In the genomic region with DNA sequence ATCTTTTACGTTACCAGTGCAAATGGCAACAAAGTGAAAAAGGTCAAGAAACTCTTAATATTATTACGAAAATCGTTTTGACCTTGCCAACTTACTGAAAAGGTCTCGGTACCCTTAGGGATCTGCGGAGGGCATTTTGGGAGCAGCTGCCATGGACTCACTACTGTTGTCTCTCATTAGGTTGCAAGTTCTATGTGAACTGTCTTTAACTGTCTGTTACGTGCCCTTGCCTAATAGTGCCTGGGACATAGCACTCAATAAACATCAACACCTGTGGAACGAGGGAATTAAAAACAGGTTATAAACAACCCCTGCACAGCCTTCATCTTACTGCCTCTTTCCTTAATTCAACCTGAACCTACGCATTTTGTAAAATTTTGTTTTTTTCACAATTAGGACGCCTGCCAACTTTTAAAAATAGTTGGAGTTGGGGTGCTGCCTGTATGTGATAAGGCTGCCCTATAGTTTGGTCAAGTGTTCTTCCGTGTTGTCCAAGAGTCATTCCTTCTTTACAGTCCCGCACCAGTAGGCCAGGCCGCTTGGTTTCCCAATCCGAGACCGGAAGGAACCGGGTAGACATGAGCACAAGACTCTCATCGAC, we compare ENCODE assay signal across 2 cellular contexts.
TF ChIP-seq lines count a peak whose summit lies in the region.

No MANE protein-coding gene starts in this region.

TF ChIP-seq in K562, 482 proteins besides CTCF, POLR2A, EP300 and RAD21 (continued from another document and continues in another):
- peak; percentile 8; the same call in 1 of the 2 replicates for TF ChIP-seq ZNF175 (CRISPR knock-in tag; IDR thresholded peaks at IDR 0.05; ENCODE audit: low read depth)
- TF ChIP-seq GATA2 (CRISPR knock-in tag; IDR thresholded peaks at IDR 0.05), result peak; percentile 6; the same call in 1 of the 2 replicates
- no peak for TF ChIP-seq ZNF707 (CRISPR knock-in tag; conservative IDR thresholded peaks at IDR 0.05)
- TF ChIP-seq MAZ (CRISPR knock-in tag; conservative IDR thresholded peaks at IDR 0.05 in 1 of 2, IDR thresholded peaks at IDR 0.05 in 1 of 2), result no peak
- TF ChIP-seq, protein P1, sequence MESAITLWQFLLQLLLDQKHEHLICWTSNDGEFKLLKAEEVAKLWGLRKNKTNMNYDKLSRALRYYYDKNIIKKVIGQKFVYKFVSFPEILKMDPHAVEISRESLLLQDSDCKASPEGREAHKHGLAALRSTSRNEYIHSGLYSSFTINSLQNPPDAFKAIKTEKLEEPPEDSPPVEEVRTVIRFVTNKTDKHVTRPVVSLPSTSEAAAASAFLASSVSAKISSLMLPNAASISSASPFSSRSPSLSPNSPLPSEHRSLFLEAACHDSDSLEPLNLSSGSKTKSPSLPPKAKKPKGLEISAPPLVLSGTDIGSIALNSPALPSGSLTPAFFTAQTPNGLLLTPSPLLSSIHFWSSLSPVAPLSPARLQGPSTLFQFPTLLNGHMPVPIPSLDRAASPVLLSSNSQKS (CRISPR knock-in tag; IDR thresholded peaks at IDR 0.05), result 0 out of 2 replicates have a peak, but pooled peaks have one; percentile 54
- no peak for TF ChIP-seq ZNF785 (CRISPR knock-in tag; IDR thresholded peaks at IDR 0.05)
- no peak for TF ChIP-seq CREBBP (IDR thresholded peaks at IDR 0.05; ENCODE audit: low read depth, low read length)
- TF ChIP-seq ZNF408 (CRISPR knock-in tag; IDR thresholded peaks at IDR 0.05; ENCODE audit: low read depth), result no peak
- TF ChIP-seq SMARCE1 (IDR thresholded peaks at IDR 0.05), result no peak; the same call in 1 of the 2 replicates
- peak; percentile 63; the same call in 1 of the 2 replicates for TF ChIP-seq PHF8 (IDR thresholded peaks at IDR 0.05; ENCODE audit: borderline replicate concordance, low read length)
- 0 out of 2 replicates have a peak, but pooled peaks have one; percentile 48 for TF ChIP-seq ELF4 (CRISPR knock-in tag; IDR thresholded peaks at IDR 0.05)
- TF ChIP-seq, protein P2, sequence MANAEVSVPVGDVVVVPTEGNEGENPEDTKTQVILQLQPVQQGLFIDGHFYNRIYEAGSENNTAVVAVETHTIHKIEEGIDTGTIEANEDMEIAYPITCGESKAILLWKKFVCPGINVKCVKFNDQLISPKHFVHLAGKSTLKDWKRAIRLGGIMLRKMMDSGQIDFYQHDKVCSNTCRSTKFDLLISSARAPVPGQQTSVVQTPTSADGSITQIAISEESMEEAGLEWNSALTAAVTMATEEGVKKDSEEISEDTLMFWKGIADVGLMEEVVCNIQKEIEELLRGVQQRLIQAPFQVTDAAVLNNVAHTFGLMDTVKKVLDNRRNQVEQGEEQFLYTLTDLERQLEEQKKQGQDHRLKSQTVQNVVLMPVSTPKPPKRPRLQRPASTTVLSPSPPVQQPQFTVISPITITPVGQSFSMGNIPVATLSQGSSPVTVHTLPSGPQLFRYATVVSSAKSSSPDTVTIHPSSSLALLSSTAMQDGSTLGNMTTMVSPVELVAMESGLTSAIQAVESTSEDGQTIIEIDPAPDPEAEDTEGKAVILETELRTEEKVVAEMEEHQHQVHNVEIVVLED (CRISPR knock-in tag; IDR thresholded peaks at IDR 0.05), result no peak
- no peak for TF ChIP-seq CBX1 (IDR thresholded peaks at IDR 0.05; ENCODE audit: low read depth)
- TF ChIP-seq, protein P3, sequence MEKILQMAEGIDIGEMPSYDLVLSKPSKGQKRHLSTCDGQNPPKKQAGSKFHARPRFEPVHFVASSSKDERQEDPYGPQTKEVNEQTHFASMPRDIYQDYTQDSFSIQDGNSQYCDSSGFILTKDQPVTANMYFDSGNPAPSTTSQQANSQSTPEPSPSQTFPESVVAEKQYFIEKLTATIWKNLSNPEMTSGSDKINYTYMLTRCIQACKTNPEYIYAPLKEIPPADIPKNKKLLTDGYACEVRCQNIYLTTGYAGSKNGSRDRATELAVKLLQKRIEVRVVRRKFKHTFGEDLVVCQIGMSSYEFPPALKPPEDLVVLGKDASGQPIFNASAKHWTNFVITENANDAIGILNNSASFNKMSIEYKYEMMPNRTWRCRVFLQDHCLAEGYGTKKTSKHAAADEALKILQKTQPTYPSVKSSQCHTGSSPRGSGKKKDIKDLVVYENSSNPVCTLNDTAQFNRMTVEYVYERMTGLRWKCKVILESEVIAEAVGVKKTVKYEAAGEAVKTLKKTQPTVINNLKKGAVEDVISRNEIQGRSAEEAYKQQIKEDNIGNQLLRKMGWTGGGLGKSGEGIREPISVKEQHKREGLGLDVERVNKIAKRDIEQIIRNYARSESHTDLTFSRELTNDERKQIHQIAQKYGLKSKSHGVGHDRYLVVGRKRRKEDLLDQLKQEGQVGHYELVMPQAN (IDR thresholded peaks at IDR 0.05; ENCODE audit: borderline replicate concordance), result no peak
- TF ChIP-seq, protein P4, sequence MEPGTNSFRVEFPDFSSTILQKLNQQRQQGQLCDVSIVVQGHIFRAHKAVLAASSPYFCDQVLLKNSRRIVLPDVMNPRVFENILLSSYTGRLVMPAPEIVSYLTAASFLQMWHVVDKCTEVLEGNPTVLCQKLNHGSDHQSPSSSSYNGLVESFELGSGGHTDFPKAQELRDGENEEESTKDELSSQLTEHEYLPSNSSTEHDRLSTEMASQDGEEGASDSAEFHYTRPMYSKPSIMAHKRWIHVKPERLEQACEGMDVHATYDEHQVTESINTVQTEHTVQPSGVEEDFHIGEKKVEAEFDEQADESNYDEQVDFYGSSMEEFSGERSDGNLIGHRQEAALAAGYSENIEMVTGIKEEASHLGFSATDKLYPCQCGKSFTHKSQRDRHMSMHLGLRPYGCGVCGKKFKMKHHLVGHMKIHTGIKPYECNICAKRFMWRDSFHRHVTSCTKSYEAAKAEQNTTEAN (CRISPR knock-in tag; IDR thresholded peaks at IDR 0.05), result 0 out of 2 replicates have a peak, but pooled peaks have one; percentile 18
- TF ChIP-seq, protein P5, sequence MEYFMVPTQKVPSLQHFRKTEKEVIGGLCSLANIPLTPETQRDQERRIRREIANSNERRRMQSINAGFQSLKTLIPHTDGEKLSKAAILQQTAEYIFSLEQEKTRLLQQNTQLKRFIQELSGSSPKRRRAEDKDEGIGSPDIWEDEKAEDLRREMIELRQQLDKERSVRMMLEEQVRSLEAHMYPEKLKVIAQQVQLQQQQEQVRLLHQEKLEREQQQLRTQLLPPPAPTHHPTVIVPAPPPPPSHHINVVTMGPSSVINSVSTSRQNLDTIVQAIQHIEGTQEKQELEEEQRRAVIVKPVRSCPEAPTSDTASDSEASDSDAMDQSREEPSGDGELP (CRISPR knock-in tag; IDR thresholded peaks at IDR 0.05; ENCODE audit: borderline replicate concordance), result no peak
- TF ChIP-seq ZNF75A (CRISPR knock-in tag; IDR thresholded peaks at IDR 0.05), result no peak
- no peak for TF ChIP-seq HNRNPK (IDR thresholded peaks at IDR 0.05; ENCODE audit: low read depth, low read length, poor library complexity, severe bottlenecking)

TF ChIP-seq in HepG2, 621 proteins besides CTCF, POLR2A, EP300 and RAD21 (continued from another document and continues in another):
- TF ChIP-seq, protein P6, sequence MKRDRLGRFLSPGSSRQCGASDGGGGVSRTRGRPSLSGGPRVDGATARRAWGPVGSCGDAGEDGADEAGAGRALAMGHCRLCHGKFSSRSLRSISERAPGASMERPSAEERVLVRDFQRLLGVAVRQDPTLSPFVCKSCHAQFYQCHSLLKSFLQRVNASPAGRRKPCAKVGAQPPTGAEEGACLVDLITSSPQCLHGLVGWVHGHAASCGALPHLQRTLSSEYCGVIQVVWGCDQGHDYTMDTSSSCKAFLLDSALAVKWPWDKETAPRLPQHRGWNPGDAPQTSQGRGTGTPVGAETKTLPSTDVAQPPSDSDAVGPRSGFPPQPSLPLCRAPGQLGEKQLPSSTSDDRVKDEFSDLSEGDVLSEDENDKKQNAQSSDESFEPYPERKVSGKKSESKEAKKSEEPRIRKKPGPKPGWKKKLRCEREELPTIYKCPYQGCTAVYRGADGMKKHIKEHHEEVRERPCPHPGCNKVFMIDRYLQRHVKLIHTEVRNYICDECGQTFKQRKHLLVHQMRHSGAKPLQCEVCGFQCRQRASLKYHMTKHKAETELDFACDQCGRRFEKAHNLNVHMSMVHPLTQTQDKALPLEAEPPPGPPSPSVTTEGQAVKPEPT (CRISPR knock-in tag; IDR thresholded peaks at IDR 0.05; ENCODE audit: low read depth), result peak; percentile 66; the same call in 1 of the 2 replicates
- TF ChIP-seq ZNF251 (CRISPR knock-in tag; IDR thresholded peaks at IDR 0.05) (no peak), ZNF33B (CRISPR knock-in tag; IDR thresholded peaks at IDR 0.05) (0 out of 2 replicates have a peak, but pooled peaks have one; percentile 37), TCF7L2 (IDR thresholded peaks at IDR 0.05; ENCODE audit: low read depth, low read length) (no peak), GLI4 (CRISPR knock-in tag; IDR thresholded peaks at IDR 0.05; ENCODE audit: borderline replicate concordance) (no peak), PHF8 (CRISPR knock-in tag; IDR thresholded peaks at IDR 0.05) (no peak)
- TF ChIP-seq, protein P7, sequence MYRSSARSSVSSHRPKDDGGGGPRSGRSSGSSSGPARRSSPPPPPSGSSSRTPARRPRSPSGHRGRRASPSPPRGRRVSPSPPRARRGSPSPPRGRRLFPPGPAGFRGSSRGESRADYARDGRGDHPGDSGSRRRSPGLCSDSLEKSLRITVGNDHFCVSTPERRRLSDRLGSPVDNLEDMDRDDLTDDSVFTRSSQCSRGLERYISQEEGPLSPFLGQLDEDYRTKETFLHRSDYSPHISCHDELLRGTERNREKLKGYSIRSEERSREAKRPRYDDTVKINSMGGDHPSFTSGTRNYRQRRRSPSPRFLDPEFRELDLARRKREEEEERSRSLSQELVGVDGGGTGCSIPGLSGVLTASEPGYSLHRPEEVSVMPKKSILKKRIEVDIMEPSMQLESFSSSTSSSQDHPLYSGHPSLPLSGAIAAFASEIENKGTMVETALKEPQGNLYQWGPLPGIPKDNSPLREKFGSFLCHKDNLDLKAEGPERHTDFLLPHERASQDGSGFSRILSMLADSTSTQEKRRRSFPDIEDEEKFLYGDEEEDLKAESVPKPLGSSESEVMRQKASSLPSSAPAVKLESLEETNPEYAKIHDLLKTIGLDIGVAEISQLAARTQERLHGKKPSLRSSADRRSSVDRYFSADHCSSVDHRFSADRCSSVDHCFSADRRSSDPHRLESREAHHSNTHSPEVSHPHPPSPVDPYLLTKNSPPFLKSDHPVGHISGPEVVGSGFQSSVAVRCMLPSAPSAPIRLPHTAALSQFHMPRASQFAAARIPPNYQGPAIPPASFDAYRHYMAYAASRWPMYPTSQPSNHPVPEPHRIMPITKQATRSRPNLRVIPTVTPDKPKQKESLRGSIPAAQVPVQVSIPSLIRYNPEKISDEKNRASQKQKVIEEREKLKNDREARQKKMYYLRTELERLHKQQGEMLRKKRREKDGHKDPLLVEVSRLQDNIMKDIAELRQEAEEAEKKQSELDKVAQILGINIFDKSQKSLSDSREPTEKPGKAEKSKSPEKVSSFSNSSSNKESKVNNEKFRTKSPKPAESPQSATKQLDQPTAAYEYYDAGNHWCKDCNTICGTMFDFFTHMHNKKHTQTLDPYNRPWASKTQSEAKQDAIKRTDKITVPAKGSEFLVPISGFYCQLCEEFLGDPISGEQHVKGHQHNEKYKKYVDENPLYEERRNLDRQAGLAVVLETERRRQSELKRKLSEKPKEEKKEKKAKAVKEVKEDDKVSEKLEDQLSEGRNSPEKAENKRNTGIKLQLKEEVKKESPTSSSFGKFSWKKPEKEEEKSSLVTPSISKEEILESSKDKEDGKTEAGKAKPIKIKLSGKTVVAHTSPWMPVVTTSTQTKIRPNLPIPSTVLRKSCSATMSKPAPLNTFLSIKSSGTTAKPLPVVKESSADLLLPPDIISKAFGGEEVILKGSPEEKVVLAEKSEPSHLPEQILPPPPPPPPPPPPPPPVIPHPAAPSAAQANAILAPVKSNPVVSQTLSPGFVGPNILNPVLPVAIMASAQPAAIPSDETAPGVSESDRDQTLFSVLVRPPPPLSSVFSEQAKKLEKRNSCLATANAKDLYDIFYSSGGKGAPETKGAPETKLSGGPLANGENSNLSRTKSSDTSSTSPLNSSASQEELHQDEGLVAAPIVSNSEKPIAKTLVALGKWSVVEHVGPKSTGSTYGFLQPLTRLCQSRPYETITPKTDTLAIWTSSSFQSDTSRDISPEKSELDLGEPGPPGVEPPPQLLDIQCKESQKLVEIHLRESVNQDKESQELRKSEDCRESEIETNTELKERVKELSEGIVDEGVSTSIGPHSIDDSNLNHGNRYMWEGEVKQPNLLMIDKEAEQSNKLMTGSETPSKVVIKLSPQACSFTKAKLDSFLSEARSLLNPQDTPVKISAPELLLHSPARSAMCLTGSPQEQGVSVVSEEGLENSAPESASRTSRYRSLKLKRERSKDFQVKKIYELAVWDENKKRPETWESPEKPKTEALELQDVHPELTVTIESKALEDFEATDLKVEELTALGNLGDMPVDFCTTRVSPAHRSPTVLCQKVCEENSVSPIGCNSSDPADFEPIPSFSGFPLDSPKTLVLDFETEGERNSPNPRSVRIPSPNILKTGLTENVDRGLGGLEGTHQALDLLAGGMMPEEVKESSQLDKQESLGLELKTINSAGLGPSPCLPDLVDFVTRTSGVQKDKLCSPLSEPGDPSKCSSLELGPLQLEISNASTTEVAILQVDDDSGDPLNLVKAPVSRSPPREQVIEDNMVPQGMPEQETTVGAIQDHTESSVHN (CRISPR knock-in tag; IDR thresholded peaks at IDR 0.05), result no peak
- TF ChIP-seq, protein P8, sequence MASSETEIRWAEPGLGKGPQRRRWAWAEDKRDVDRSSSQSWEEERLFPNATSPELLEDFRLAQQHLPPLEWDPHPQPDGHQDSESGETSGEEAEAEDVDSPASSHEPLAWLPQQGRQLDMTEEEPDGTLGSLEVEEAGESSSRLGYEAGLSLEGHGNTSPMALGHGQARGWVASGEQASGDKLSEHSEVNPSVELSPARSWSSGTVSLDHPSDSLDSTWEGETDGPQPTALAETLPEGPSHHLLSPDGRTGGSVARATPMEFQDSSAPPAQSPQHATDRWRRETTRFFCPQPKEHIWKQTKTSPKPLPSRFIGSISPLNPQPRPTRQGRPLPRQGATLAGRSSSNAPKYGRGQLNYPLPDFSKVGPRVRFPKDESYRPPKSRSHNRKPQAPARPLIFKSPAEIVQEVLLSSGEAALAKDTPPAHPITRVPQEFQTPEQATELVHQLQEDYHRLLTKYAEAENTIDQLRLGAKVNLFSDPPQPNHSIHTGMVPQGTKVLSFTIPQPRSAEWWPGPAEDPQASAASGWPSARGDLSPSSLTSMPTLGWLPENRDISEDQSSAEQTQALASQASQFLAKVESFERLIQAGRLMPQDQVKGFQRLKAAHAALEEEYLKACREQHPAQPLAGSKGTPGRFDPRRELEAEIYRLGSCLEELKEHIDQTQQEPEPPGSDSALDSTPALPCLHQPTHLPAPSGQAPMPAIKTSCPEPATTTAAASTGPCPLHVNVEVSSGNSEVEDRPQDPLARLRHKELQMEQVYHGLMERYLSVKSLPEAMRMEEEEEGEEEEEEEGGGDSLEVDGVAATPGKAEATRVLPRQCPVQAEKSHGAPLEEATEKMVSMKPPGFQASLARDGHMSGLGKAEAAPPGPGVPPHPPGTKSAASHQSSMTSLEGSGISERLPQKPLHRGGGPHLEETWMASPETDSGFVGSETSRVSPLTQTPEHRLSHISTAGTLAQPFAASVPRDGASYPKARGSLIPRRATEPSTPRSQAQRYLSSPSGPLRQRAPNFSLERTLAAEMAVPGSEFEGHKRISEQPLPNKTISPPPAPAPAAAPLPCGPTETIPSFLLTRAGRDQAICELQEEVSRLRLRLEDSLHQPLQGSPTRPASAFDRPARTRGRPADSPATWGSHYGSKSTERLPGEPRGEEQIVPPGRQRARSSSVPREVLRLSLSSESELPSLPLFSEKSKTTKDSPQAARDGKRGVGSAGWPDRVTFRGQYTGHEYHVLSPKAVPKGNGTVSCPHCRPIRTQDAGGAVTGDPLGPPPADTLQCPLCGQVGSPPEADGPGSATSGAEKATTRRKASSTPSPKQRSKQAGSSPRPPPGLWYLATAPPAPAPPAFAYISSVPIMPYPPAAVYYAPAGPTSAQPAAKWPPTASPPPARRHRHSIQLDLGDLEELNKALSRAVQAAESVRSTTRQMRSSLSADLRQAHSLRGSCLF (CRISPR knock-in tag; IDR thresholded peaks at IDR 0.05; ENCODE audit: borderline replicate concordance), result 0 out of 2 replicates have a peak, but pooled peaks have one; percentile 12
